ENCODE assay signal across 9 cellular contexts in the genomic region with DNA sequence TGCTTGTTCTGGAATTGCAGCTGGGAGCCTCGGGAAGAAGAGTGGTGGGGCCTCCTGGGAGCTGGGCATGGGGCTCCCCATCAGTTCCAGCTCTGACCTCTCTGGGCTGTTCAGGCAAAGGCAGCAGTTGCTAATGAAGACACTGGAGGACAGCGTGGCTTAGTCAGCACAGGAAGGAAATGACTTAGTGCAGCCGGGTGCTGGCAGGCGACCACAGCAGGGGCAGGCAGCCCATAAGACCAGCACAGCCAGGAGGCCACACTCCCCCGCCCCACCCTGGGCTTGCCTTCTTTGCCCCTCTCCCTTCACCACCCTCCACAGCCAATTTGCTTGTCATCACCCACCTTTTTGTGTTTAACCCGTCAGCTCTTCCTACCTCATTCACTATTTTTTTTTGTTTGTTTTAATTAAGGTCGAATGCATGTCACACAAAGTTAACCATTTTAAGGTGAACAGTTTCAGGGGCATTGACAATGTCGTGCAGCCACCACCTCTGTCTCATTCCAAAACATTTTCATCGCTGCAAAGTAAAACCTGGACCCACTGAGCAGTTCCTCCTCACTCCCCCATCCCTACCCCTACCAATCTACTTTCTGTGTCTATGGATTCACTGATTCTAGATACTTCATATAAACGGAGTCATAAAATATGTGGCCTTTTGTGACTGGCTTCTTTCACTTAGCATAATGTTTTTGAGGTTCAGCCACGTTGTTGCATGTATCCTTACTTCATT. TPM values are rescaled to one million over a fixed set of nuclear protein-coding genes. Genes with fewer than 3 reads are reported as not detected.
DNase-seq lines count a peak whose midpoint lies in the region; ATAC-seq, FAIRE-seq and TF ChIP-seq lines count a peak whose summit lies in the region.
"Had no signal": no experiment of that assay in that cellular context is flagged by ENCODE, and none has a peak within 500 bp of the region (broad histone marks: within the 10 kb centered on the region; RNA-seq: fewer than 3 reads in every experiment).

No MANE protein-coding gene starts in this region.

- in situ Hi-C loops in HepG2 (cut with HindIII; ENCODE audit: extremely low pct_ligation_motif_present, low pct_unique_long_range_greater_than_20kb): no loop called here
- in situ Hi-C loops in gastrocnemius medialis (cut with MboI; ENCODE audit: low sequenced_read_pairs in 4 of 4): no loop called here

- H3F3A ChIP-seq in SK-N-SH (replicated peaks; ENCODE audit: insufficient read depth): peaks cover 4% of the 10 kb centered on the region

- 18% methylated on average over 7 of the region's 11 CpGs for WGBS in right lobe of liver (ENCODE audit: insufficient coverage, low coverage, low lambda C conversion rate, missing lambda C conversion rate)
- 4% methylated on average over 10 of the region's 11 CpGs for whole genome bisulfite sequencing in HepG2 (ENCODE audit: low lambda C conversion rate)
- WGBS in SK-N-SH (ENCODE audit: low lambda C conversion rate): 16% methylated on average over 7 of the region's 11 CpGs

- H3K4me3 ChIP-seq in right lobe of liver (no peak overlapping the region), HepG2 (replicated peaks in 1 of 3; ENCODE audit: insufficient read depth in 1 of 3, low read depth in 2 of 3, low read length in 3 of 3) (no peak overlapping the region), SK-N-SH (ENCODE audit: low read depth in 2 of 2, low read length in 1 of 2) (no peak overlapping the region), gastrocnemius medialis (no peak overlapping the region)

- CTCF ChIA-PET in HepG2 (lab: Yijun Ruan, JAX; ENCODE audit: low intra/inter-chr PET ratio, low total read pairs): no interaction called here
- CTCF ChIA-PET in SK-N-SH (lab: Yijun Ruan, JAX): no interaction called here
- CTCF ChIA-PET in Calu3 (lab: Charles Lee): no interaction called here

- peaks cover 5% of the 10 kb centered on the region for H3K36me3 Mint-ChIP-seq in glutamatergic neuron (ENCODE audit: unreplicated experiment)
- H3K36me3 Mint-ChIP-seq in Calu3 (ENCODE audit: insufficient read depth, unreplicated experiment): no peaks in the 10 kb centered on the region

- H3K27ac ChIP-seq in right lobe of liver: no peak overlapping the region
- no peak overlapping the region for H3K27ac ChIP-seq in HepG2 (ENCODE audit: extremely low read length, insufficient read depth, low read length)
- no peak overlapping the region for H3K27ac ChIP-seq in SK-N-SH (ENCODE audit: low read depth in 2 of 2, low read length in 1 of 2)
- H3K27ac ChIP-seq in gastrocnemius medialis: no peak overlapping the region

- TF ChIP-seq EP300 in HepG2 (IDR thresholded peaks at IDR 0.05; ENCODE audit: low read depth in 2 of 2, low read length in 2 of 2) (no peak), HepG2 (CRISPR knock-in tag; IDR thresholded peaks at IDR 0.05; ENCODE audit: borderline replicate concordance) (no peak), SK-N-SH (IDR thresholded peaks at IDR 0.05; ENCODE audit: borderline replicate concordance in 1 of 2, low read depth in 1 of 2, low read length in 1 of 2) (peak in 1 of 2 experiments; percentile 42; a peak in 1 of 4 replicates)

- H3K9me3 Mint-ChIP-seq in glutamatergic neuron (ENCODE audit: unreplicated experiment) (peaks cover 15% of the 10 kb centered on the region), Calu3 (ENCODE audit: low read depth, unreplicated experiment) (no peaks in the 10 kb centered on the region)

- no peaks in the 10 kb centered on the region for H3K79me2 ChIP-seq in HepG2 (ENCODE audit: insufficient read depth, low read length)
- H3K79me2 ChIP-seq in SK-N-SH (ENCODE audit: insufficient read depth): no peaks in the 10 kb centered on the region

- H3K27me3 Mint-ChIP-seq in glutamatergic neuron (ENCODE audit: unreplicated experiment): peaks cover 26% of the 10 kb centered on the region
- peaks cover 60% of the 10 kb centered on the region for H3K27me3 Mint-ChIP-seq in Calu3 (ENCODE audit: unreplicated experiment)

- no peak overlapping the region for H3K4me2 ChIP-seq in HepG2 (ENCODE audit: low read depth, low read length)
- H3K4me2 ChIP-seq in SK-N-SH: peak overlapping the region; percentile 51; the same call in 1 of the 2 replicates

- no peak for TF ChIP-seq POLR2A in right lobe of liver (IDR thresholded peaks at IDR 0.05)
- TF ChIP-seq POLR2A in HepG2 (IDR thresholded peaks at IDR 0.05; ENCODE audit: insufficient read depth in 1 of 2, low read depth in 2 of 2, low read length in 2 of 2): no peak
- TF ChIP-seq POLR2A in gastrocnemius medialis (IDR thresholded peaks at IDR 0.05): no peak

- H4K20me1 ChIP-seq in HepG2 (ENCODE audit: insufficient read depth, low read length) (no peaks in the 10 kb centered on the region), SK-N-SH (ENCODE audit: insufficient read depth) (no peaks in the 10 kb centered on the region)

- H3K4me1 Mint-ChIP-seq in glutamatergic neuron (ENCODE audit: low read depth, unreplicated experiment) (peaks cover 43% of the 10 kb centered on the region), Calu3 (ENCODE audit: low read depth, unreplicated experiment) (no peaks in the 10 kb centered on the region)

- H2AFZ ChIP-seq in HepG2 (ENCODE audit: low read length) (no peak overlapping the region), SK-N-SH (ENCODE audit: low read depth) (0 out of 2 replicates have a peak overlapping the region, but pooled peaks have one; percentile 68)

- H3K36me3 ChIP-seq in right lobe of liver (no peaks in the 10 kb centered on the region), HepG2 (replicated peaks in 1 of 2; ENCODE audit: control insufficient read depth in 1 of 2, insufficient read depth in 2 of 2, low read length in 2 of 2) (no peaks in the 10 kb centered on the region), SK-N-SH (replicated peaks in 1 of 2; ENCODE audit: control insufficient read depth in 1 of 2, insufficient read depth in 2 of 2, low read length in 1 of 2) (no peaks in the 10 kb centered on the region), gastrocnemius medialis (no peaks in the 10 kb centered on the region)

- FAIRE-seq in HepG2 (lab: Jason Lieb, UNC): no peak

- H3K9me3 ChIP-seq in right lobe of liver: no peaks in the 10 kb centered on the region
- H3K9me3 ChIP-seq in HepG2 (ENCODE audit: low read length): no peaks in the 10 kb centered on the region
- H3K9me3 ChIP-seq in SK-N-SH: no peaks in the 10 kb centered on the region
- H3K9me3 ChIP-seq in gastrocnemius medialis: no peaks in the 10 kb centered on the region

- TF ChIP-seq RAD21 in HepG2 (CRISPR knock-in tag; IDR thresholded peaks at IDR 0.05) (no peak), SK-N-SH (IDR thresholded peaks at IDR 0.05; ENCODE audit: low read length) (no peak)

- no peak for TF ChIP-seq CTCF in right lobe of liver (IDR thresholded peaks at IDR 0.05)
- TF ChIP-seq CTCF in HepG2 (CRISPR knock-in tag; IDR thresholded peaks at IDR 0.05): no peak
- no peak for TF ChIP-seq CTCF in SK-N-SH (IDR thresholded peaks at IDR 0.05)
- no peak for TF ChIP-seq CTCF in glutamatergic neuron (IDR thresholded peaks at IDR 0.05; ENCODE audit: partially characterized antibody, unreplicated experiment)
- no peak for TF ChIP-seq CTCF in gastrocnemius medialis (IDR thresholded peaks at IDR 0.05 in 4 of 5, conservative IDR thresholded peaks at IDR 0.05 in 1 of 5)
- TF ChIP-seq CTCF in Calu3 (IDR thresholded peaks at IDR 0.05; ENCODE audit: unreplicated experiment): no peak

- intact Hi-C loops in right lobe of liver (cut with DNase I): no loop called here
- intact Hi-C loops in HepG2 (cut with micrococcal nuclease; ENCODE audit: unreplicated experiment): no loop called here
- intact Hi-C loops in gastrocnemius medialis (cut with DNase I; ENCODE audit: low total_unique reads): no loop called here
- intact Hi-C loops in Calu3 (cut with micrococcal nuclease; ENCODE audit: unreplicated experiment): no loop called here

- H3K27ac Mint-ChIP-seq in glutamatergic neuron (ENCODE audit: unreplicated experiment): peak overlapping the region; percentile 31
- H3K27ac Mint-ChIP-seq in Calu3 (ENCODE audit: unreplicated experiment): no peak overlapping the region

- H3K27me3 ChIP-seq in right lobe of liver (no peaks in the 10 kb centered on the region), HepG2 (ENCODE audit: control insufficient read depth in 1 of 2, insufficient read depth in 2 of 2, low read length in 2 of 2) (peaks cover 3 to 40% of the 10 kb centered on the region in 2 experiments), SK-N-SH (ENCODE audit: insufficient read depth) (peaks cover 29% of the 10 kb centered on the region), gastrocnemius medialis (peaks cover 8 to 26% (median 20%) of the 10 kb centered on the region in 3 donors)

- no peak overlapping the region for H3K9ac ChIP-seq in HepG2 (ENCODE audit: insufficient read depth, low read depth, low read length)
- H3K9ac ChIP-seq in SK-N-SH: no peak overlapping the region

- peak overlapping the region; percentile 10 for H3K4me3 Mint-ChIP-seq in glutamatergic neuron (ENCODE audit: unreplicated experiment)
- H3K4me3 Mint-ChIP-seq in Calu3 (ENCODE audit: low read depth, unreplicated experiment): no peak overlapping the region

- POLR2A ChIA-PET in HepG2 (lab: Yijun Ruan, JAX) (no interaction called here), SK-N-SH (lab: Yijun Ruan, JAX) (no interaction called here)

- H3K4me1 ChIP-seq in right lobe of liver: no peaks in the 10 kb centered on the region
- no peaks in the 10 kb centered on the region for H3K4me1 ChIP-seq in HepG2 (ENCODE audit: insufficient read depth, low read length)
- peaks cover 0 to 10% of the 10 kb centered on the region in 2 experiments; a peak in 2 of 4 replicates for H3K4me1 ChIP-seq in SK-N-SH (ENCODE audit: control insufficient read depth in 1 of 2, insufficient read depth in 2 of 2, low read depth in 1 of 2, low read length in 1 of 2)
- H3K4me1 ChIP-seq in gastrocnemius medialis: no peaks in the 10 kb centered on the region

- H3K9me2 ChIP-seq in SK-N-SH: no peaks in the 10 kb centered on the region

- DNase-seq in right lobe of liver: peak in 2 of 3 donors; percentile 50 to 64
- no peak for DNase-seq in HepG2 (ENCODE audit: low spot score)
- no peak for DNase-seq in SK-N-SH
- peak; percentile 43 for DNase-seq in glutamatergic neuron
- DNase-seq in cerebellar nuclear complex (lab: John Stamatoyannopoulos, UW): no peak
- no peak for DNase-seq in gastrocnemius medialis
- no peak for DNase-seq in activated CD4-positive, alpha-beta T cell treated with anti-CD3 and anti-CD28 coated beads for 48 hours
- DNase-seq in Calu3: no peak

- ATAC-seq in right lobe of liver (peak; percentile 67 to 85 (median 82)), HepG2 (no peak), gastrocnemius medialis (no peak)

- BruUV-seq in HepG2 (replicated peaks; lab: Mats Ljungman, UMichigan) (no TSS peak), Calu3 (replicated peaks; lab: Mats Ljungman, UMichigan) (no TSS peak)

RNA-seq across cellular contexts. Expression of a gene that starts 10.9 kb away (rescaled TPM):
- total RNA-seq in right lobe of liver: not detected
- total RNA-seq in HepG2 (2016; rRNA removed; fragmentation: Illumina TruSeq; extraction: Trizol): not detected in 2 replicates
- not detected in 2 replicates for total RNA-seq in HepG2 (2016; cell fraction: cytosol; rRNA removed; fragmentation: Illumina TruSeq; extraction: Trizol; ENCODE audit: low read depth)
- not detected in 2 replicates for total RNA-seq in HepG2 (2016; cell fraction: insoluble cytoplasmic fraction; rRNA removed; fragmentation: Illumina TruSeq; extraction: Trizol)
- not detected in 2 replicates for total RNA-seq in HepG2 (2016; cell fraction: membrane; rRNA removed; fragmentation: Illumina TruSeq; extraction: Trizol)
- total RNA-seq in HepG2 (2016; cell fraction: nucleus; rRNA removed; fragmentation: Illumina TruSeq; extraction: Trizol): not detected in 2 replicates
- polyA plus RNA-seq in HepG2 (2011; rRNA removed): not detected in 2 replicates
- polyA plus RNA-seq in HepG2 (2011; cell fraction: cytosol; rRNA removed): not detected in 2 replicates
- not detected in 2 replicates for polyA plus RNA-seq in HepG2 (2011; cell fraction: nucleus; rRNA removed)
- polyA plus RNA-seq in HepG2 (2012): not detected in 2 replicates
- polyA plus RNA-seq in HepG2 (2016; cell fraction: cytosol; fragmentation: Illumina TruSeq; extraction: Trizol; ENCODE audit: low read depth): not detected in 2 replicates
- polyA plus RNA-seq in HepG2 (2016; cell fraction: insoluble cytoplasmic fraction; fragmentation: Illumina TruSeq; extraction: Trizol; ENCODE audit: low read depth): not detected in 2 replicates
- not detected in 2 replicates for polyA plus RNA-seq in HepG2 (2016; cell fraction: membrane; fragmentation: Illumina TruSeq; extraction: Trizol; ENCODE audit: low read depth)
- polyA plus RNA-seq in HepG2 (2016; cell fraction: nucleus; fragmentation: Illumina TruSeq; extraction: Trizol; ENCODE audit: insufficient read depth, low read depth): not detected in 2 replicates
- not detected in 2 replicates for polyA minus RNA-seq in HepG2 (2011; rRNA and poly(A)+ RNA removed; ENCODE audit: low replicate concordance)
- polyA minus RNA-seq in HepG2 (2011; cell fraction: cytosol; rRNA and poly(A)+ RNA removed): not detected in 2 replicates
- polyA minus RNA-seq in HepG2 (2011; cell fraction: nucleus; rRNA and poly(A)+ RNA removed): not detected in 2 replicates
- polyA plus RNA-seq in SK-N-SH (2012; rRNA removed): not detected in 2 replicates
- not detected in 2 replicates for polyA plus RNA-seq in SK-N-SH (2012; cell fraction: cytosol; rRNA removed)
- polyA plus RNA-seq in SK-N-SH (2012; cell fraction: nucleus; rRNA removed): not detected in 2 replicates
- total RNA-seq in glutamatergic neuron (ENCODE audit: unreplicated experiment): 21.4 TPM
- total RNA-seq in gastrocnemius medialis: under 1 TPM in 1 of 4 donors, not detected in 3; 0.10 TPM
- total RNA-seq in Calu3 (2022): not detected in 2 replicates
- total RNA-seq: lower leg skin had no signal

RNA-seq across cellular contexts. Expression of a gene that starts 33.3 kb away (rescaled TPM):
- total RNA-seq in right lobe of liver (not detected), HepG2 (2016; rRNA removed; fragmentation: Illumina TruSeq; extraction: Trizol) (not detected in 2 replicates), glutamatergic neuron (ENCODE audit: unreplicated experiment) (14.2 TPM), gastrocnemius medialis (1 to 10 TPM in 2 of 4 donors, not detected in 2; 1.4 TPM), Calu3 (2022) (not detected in 2 replicates)
- not detected in 2 replicates for total RNA-seq in HepG2 (2016; cell fraction: cytosol; rRNA removed; fragmentation: Illumina TruSeq; extraction: Trizol; ENCODE audit: low read depth)
- total RNA-seq in HepG2 (2016; cell fraction: insoluble cytoplasmic fraction; rRNA removed; fragmentation: Illumina TruSeq; extraction: Trizol): not detected in 2 replicates
- not detected in 2 replicates for total RNA-seq in HepG2 (2016; cell fraction: membrane; rRNA removed; fragmentation: Illumina TruSeq; extraction: Trizol)
- total RNA-seq in HepG2 (2016; cell fraction: nucleus; rRNA removed; fragmentation: Illumina TruSeq; extraction: Trizol): not detected in 2 replicates
- polyA plus RNA-seq in HepG2 (2011; rRNA removed) (not detected in 2 replicates), SK-N-SH (2012; rRNA removed) (not detected in 2 replicates)
- polyA plus RNA-seq in HepG2 (2011; cell fraction: cytosol; rRNA removed): not detected in 2 replicates
- polyA plus RNA-seq in HepG2 (2011; cell fraction: nucleus; rRNA removed): not detected in 2 replicates
- polyA plus RNA-seq in HepG2 (2012): not detected in 2 replicates
- polyA plus RNA-seq in HepG2 (2016; cell fraction: cytosol; fragmentation: Illumina TruSeq; extraction: Trizol; ENCODE audit: low read depth): not detected in 2 replicates
- not detected in 2 replicates for polyA plus RNA-seq in HepG2 (2016; cell fraction: insoluble cytoplasmic fraction; fragmentation: Illumina TruSeq; extraction: Trizol; ENCODE audit: low read depth)
- polyA plus RNA-seq in HepG2 (2016; cell fraction: membrane; fragmentation: Illumina TruSeq; extraction: Trizol; ENCODE audit: low read depth): not detected in 2 replicates
- polyA plus RNA-seq in HepG2 (2016; cell fraction: nucleus; fragmentation: Illumina TruSeq; extraction: Trizol; ENCODE audit: insufficient read depth, low read depth): not detected in 2 replicates
- polyA minus RNA-seq in HepG2 (2011; rRNA and poly(A)+ RNA removed; ENCODE audit: low replicate concordance): not detected in 2 replicates
- polyA minus RNA-seq in HepG2 (2011; cell fraction: cytosol; rRNA and poly(A)+ RNA removed): not detected in 2 replicates
- not detected in 2 replicates for polyA minus RNA-seq in HepG2 (2011; cell fraction: nucleus; rRNA and poly(A)+ RNA removed)
- polyA plus RNA-seq in SK-N-SH (2012; cell fraction: cytosol; rRNA removed): not detected in 2 replicates
- polyA plus RNA-seq in SK-N-SH (2012; cell fraction: nucleus; rRNA removed): not detected in 2 replicates

Comparison
In these comparisons a context has a peak if more than half of its experiments do, and no peak if none do; other contexts are left out.
1. ATAC-seq: peak in right lobe of liver (4 of 4); none in HepG2 (single experiment) and gastrocnemius medialis (0 of 2).
2. DNase-seq: peak in right lobe of liver (2 of 3) and glutamatergic neuron (single experiment); none in HepG2 (single experiment), SK-N-SH (single experiment), cerebellar nuclear complex (0 of 2), gastrocnemius medialis (0 of 2), activated CD4-positive, alpha-beta T cell treated with anti-CD3 and anti-CD28 coated beads for 48 hours (single experiment) and Calu3 (single experiment).
3. RNA of a gene that starts 10.9 kb away (total RNA-seq): 21.4 TPM in glutamatergic neuron (single experiment); 0.10 TPM in gastrocnemius medialis, not detected in right lobe of liver, not detected in HepG2 and not detected in Calu3; every median in the first group is over 10 times any median in the second.